ENCODE assay signal across 21 cellular contexts in the genomic region with DNA sequence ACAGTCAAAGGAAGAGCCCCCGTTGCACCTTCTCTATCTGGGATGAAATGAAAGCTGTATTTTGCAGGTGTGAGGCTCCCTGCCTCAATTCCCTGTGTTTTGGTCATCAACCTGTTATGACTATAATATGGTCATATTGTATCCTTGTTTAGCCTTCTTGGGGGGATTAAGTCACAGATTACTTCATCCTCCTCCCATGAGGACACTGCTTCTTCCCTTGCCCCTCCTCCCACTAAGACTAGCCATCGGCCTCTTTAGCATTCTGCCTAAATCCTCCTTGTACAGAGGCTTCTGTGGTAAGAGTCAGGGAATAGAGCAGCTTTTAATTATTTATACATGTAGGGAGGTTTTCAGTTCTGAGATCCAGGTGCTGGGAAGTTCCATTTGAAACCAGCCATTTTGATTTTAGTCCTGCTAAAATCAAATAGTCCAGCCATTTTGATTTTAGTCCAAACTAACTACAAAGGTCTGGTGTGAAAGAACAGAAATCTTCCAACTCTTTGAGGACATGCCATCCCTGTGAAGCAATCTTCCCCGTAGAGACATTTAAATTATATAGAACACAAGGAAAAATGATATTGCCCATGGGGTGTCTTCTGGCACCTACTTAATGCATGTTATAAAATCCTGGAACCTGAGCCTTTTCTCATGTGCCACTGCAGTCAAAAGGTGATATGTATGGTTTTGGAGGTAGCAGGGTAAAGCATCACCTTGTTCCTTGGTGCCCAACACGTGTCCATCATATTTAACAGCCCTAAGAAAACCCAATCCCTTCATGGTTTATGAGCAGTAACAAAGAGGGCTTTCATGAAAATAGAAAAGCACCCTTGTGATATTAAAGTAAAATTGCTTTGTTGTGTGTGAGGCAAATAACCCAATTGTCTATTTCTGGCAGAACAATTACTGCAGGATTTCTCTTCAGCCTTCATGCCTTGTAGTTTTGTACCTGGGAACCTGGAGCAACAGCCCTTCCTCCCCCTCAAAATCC. TPM values are rescaled to one million over a fixed set of nuclear protein-coding genes. Genes with fewer than 3 reads are reported as not detected.
DNase-seq lines count a peak whose midpoint lies in the region; ATAC-seq and TF ChIP-seq lines count a peak whose summit lies in the region.
"Had no signal": no experiment of that assay in that cellular context is flagged by ENCODE, and none has a peak within 500 bp of the region (broad histone marks: within the 10 kb centered on the region; RNA-seq: fewer than 3 reads in every experiment).

No MANE protein-coding gene starts in this region.

- H3K27me3 Mint-ChIP-seq in activated CD8-positive, alpha-beta T cell treated with anti-CD3 and anti-CD28 coated beads, Interleukin-2, amount 10 ng/mL, durations not matched to agents 7 days and 5 days (ENCODE audit: low read depth) = no peaks in the 10 kb centered on the region
- no peaks in the 10 kb centered on the region for H3K27me3 Mint-ChIP-seq in activated CD8-positive, alpha-beta T cell treated with anti-CD3 and anti-CD28 coated beads for 36 hours
- no peaks in the 10 kb centered on the region for H3K27me3 Mint-ChIP-seq in activated naive CD4-positive, alpha-beta T cell treated with anti-CD3 and anti-CD28 coated beads, Interleukin-2, amount 10 ng/mL, durations not matched to agents 7 days and 5 days
- H3K27me3 Mint-ChIP-seq in CD14-positive monocyte (ENCODE audit: low read depth in 3 of 3) = no peaks in the 10 kb centered on the region

- TF ChIP-seq CTCF in activated CD8-positive, alpha-beta T cell treated with anti-CD3 and anti-CD28 coated beads for 36 hours (IDR thresholded peaks at IDR 0.05) = no peak
- TF ChIP-seq CTCF in CD14-positive monocyte (IDR thresholded peaks at IDR 0.05) = no peak

- H3K4me1 Mint-ChIP-seq in activated CD8-positive, alpha-beta T cell treated with anti-CD3 and anti-CD28 coated beads, Interleukin-2, amount 10 ng/mL, durations not matched to agents 7 days and 5 days (ENCODE audit: low read depth) = no peaks in the 10 kb centered on the region
- no peaks in the 10 kb centered on the region for H3K4me1 Mint-ChIP-seq in activated CD8-positive, alpha-beta T cell treated with anti-CD3 and anti-CD28 coated beads for 36 hours (ENCODE audit: low read depth)
- H3K4me1 Mint-ChIP-seq in activated naive CD4-positive, alpha-beta T cell treated with anti-CD3 and anti-CD28 coated beads, Interleukin-2, amount 10 ng/mL, durations not matched to agents 7 days and 5 days = no peaks in the 10 kb centered on the region
- no peaks in the 10 kb centered on the region for H3K4me1 Mint-ChIP-seq in CD14-positive monocyte

- peak overlapping the region; percentile 41 for H3K27ac Mint-ChIP-seq in activated CD8-positive, alpha-beta T cell treated with anti-CD3 and anti-CD28 coated beads, Interleukin-2, amount 10 ng/mL, durations not matched to agents 7 days and 5 days
- H3K27ac Mint-ChIP-seq in activated CD8-positive, alpha-beta T cell treated with anti-CD3 and anti-CD28 coated beads for 36 hours = no peak overlapping the region
- no peak overlapping the region for H3K27ac Mint-ChIP-seq in activated naive CD4-positive, alpha-beta T cell treated with anti-CD3 and anti-CD28 coated beads, Interleukin-2, amount 10 ng/mL, durations not matched to agents 7 days and 5 days
- no peak overlapping the region for H3K27ac Mint-ChIP-seq in CD14-positive monocyte
- H3K27ac Mint-ChIP-seq: CD8-positive, alpha-beta T cell had no signal

- H3K36me3 Mint-ChIP-seq in activated CD8-positive, alpha-beta T cell treated with anti-CD3 and anti-CD28 coated beads, Interleukin-2, amount 10 ng/mL, durations not matched to agents 7 days and 5 days (ENCODE audit: low read depth) = peaks cover 57% of the 10 kb centered on the region
- peaks cover 32% of the 10 kb centered on the region for H3K36me3 Mint-ChIP-seq in activated CD8-positive, alpha-beta T cell treated with anti-CD3 and anti-CD28 coated beads for 36 hours (ENCODE audit: low read depth)
- peaks cover 61% of the 10 kb centered on the region for H3K36me3 Mint-ChIP-seq in activated naive CD4-positive, alpha-beta T cell treated with anti-CD3 and anti-CD28 coated beads, Interleukin-2, amount 10 ng/mL, durations not matched to agents 7 days and 5 days
- peaks cover 91 to 96% of the 10 kb centered on the region in 2 donors for H3K36me3 Mint-ChIP-seq in CD14-positive monocyte

- intact Hi-C loops in activated CD8-positive, alpha-beta T cell treated with anti-CD3 and anti-CD28 coated beads for 36 hours (cut with micrococcal nuclease) = no loop called here
- intact Hi-C loops in sciatic nerve (cut with DNase I) (no loop called here), CD14-positive monocyte (cut with micrococcal nuclease) (no loop called here)

- H3K4me3 Mint-ChIP-seq in activated CD8-positive, alpha-beta T cell treated with anti-CD3 and anti-CD28 coated beads, Interleukin-2, amount 10 ng/mL, durations not matched to agents 7 days and 5 days = no peak overlapping the region
- H3K4me3 Mint-ChIP-seq in activated CD8-positive, alpha-beta T cell treated with anti-CD3 and anti-CD28 coated beads for 36 hours = no peak overlapping the region
- H3K4me3 Mint-ChIP-seq in activated naive CD4-positive, alpha-beta T cell treated with anti-CD3 and anti-CD28 coated beads, Interleukin-2, amount 10 ng/mL, durations not matched to agents 7 days and 5 days = no peak overlapping the region
- no peak overlapping the region for H3K4me3 Mint-ChIP-seq in CD14-positive monocyte
- H3K4me3 Mint-ChIP-seq: CD8-positive, alpha-beta T cell had no signal

- POLR2A ChIA-PET in activated CD8-positive, alpha-beta T cell treated with anti-CD3 and anti-CD28 coated beads, Interleukin-2, amount 10 ng/mL, durations not matched to agents 7 days and 5 days (lab: Charles Lee) = interaction anchor here (1.2 kb wide), 1 partner anchor 9 kb away, joined by 4 read pairs; no protein-coding TSS in a partner anchor
- POLR2A ChIA-PET in activated CD8-positive, alpha-beta T cell treated with anti-CD3 and anti-CD28 coated beads for 36 hours (lab: Charles Lee) = interaction anchor here (0.8 to 1.2 kb wide), 2 partner anchors 47 to 164 kb away, joined by 3 read pairs; partner anchors contain the start of gene MTOR

- no peaks in the 10 kb centered on the region for H3K9me3 Mint-ChIP-seq in activated CD8-positive, alpha-beta T cell treated with anti-CD3 and anti-CD28 coated beads, Interleukin-2, amount 10 ng/mL, durations not matched to agents 7 days and 5 days (ENCODE audit: insufficient read depth)
- H3K9me3 Mint-ChIP-seq in activated CD8-positive, alpha-beta T cell treated with anti-CD3 and anti-CD28 coated beads for 36 hours = no peaks in the 10 kb centered on the region
- no peaks in the 10 kb centered on the region for H3K9me3 Mint-ChIP-seq in activated naive CD4-positive, alpha-beta T cell treated with anti-CD3 and anti-CD28 coated beads, Interleukin-2, amount 10 ng/mL, durations not matched to agents 7 days and 5 days
- H3K9me3 Mint-ChIP-seq in CD14-positive monocyte = no peaks in the 10 kb centered on the region
- H3K9me3 Mint-ChIP-seq: CD8-positive, alpha-beta T cell had no signal

- CTCF ChIA-PET in activated CD8-positive, alpha-beta T cell treated with anti-CD3 and anti-CD28 coated beads, Interleukin-2, amount 10 ng/mL, durations not matched to agents 7 days and 5 days (lab: Charles Lee) = interaction anchor here (0.9 kb wide), 1 partner anchor 178 kb away, joined by 3 read pairs; no protein-coding TSS in a partner anchor
- CTCF ChIA-PET in activated CD8-positive, alpha-beta T cell treated with anti-CD3 and anti-CD28 coated beads for 36 hours (lab: Charles Lee) = interaction anchor here (1.4 kb wide), 1 partner anchor 178 kb away, joined by 6 read pairs; no protein-coding TSS in a partner anchor
- CTCF ChIA-PET in activated naive CD4-positive, alpha-beta T cell treated with anti-CD3 and anti-CD28 coated beads, Interleukin-2, amount 10 ng/mL, durations not matched to agents 7 days and 5 days (lab: Charles Lee) = interaction anchor here (1.2 kb wide), 1 partner anchor 27 kb away, joined by 3 read pairs; no protein-coding TSS in a partner anchor

- H3K27ac ChIP-seq in cingulate gyrus (ENCODE audit: low read depth, low read length) = peak overlapping the region; percentile 34
- H3K27ac ChIP-seq: 22Rv1 had no signal

- no peak for ATAC-seq in activated CD8-positive, alpha-beta T cell treated with anti-CD3 and anti-CD28 coated beads, Interleukin-2, amount 10 ng/mL, durations not matched to agents 7 days and 5 days
- no peak for ATAC-seq in activated CD8-positive, alpha-beta T cell treated with anti-CD3 and anti-CD28 coated beads for 36 hours
- ATAC-seq in sciatic nerve (peak; percentile 83), GM21576 (IDR thresholded peaks at IDR 0.05; ENCODE audit: unreplicated experiment) (no peak)
- ATAC-seq: CD8-positive, alpha-beta T cell; GM12878 had no signal

- DNase-seq in activated CD8-positive, alpha-beta T cell treated with anti-CD3 and anti-CD28 coated beads, Interleukin-2, amount 10 ng/mL, durations not matched to agents 7 days and 5 days = no peak
- DNase-seq in activated CD8-positive, alpha-beta T cell treated with anti-CD3 and anti-CD28 coated beads for 36 hours = no peak
- DNase-seq in NCI-H524 treated with DMSO at 0.1 percent for 48 hours (lab: John Stamatoyannopoulos, UW) (peak; percentile 14), sciatic nerve (ENCODE audit: low spot score) (no peak), CD14-positive monocyte (ENCODE audit: low spot score) (no peak)
- DNase-seq in activated naive CD4-positive, alpha-beta T cell treated with anti-CD3 and anti-CD28 coated beads, Interleukin-2, amount 10 ng/mL, durations not matched to agents 7 days and 5 days = no peak
- DNase-seq: BE2C; CD8-positive, alpha-beta T cell; DND-41; KBM-7; NCI-H1436 treated with DMSO at 0.1 percent for 48 hours; NCI-H2081; NCI-H345; NCI-H526 treated with DMSO at 0.1 percent for 48 hours; OCI-M1; RPMI8226 had no signal

RNA-seq across cellular contexts. Expression of gene ANGPTL7, which starts 26.2 kb away (rescaled TPM):
- total RNA-seq in activated CD8-positive, alpha-beta T cell treated with anti-CD3 and anti-CD28 coated beads, Interleukin-2, amount 10 ng/mL, durations not matched to agents 7 days and 5 days = not detected
- total RNA-seq in activated CD8-positive, alpha-beta T cell treated with anti-CD3 and anti-CD28 coated beads for 36 hours = not detected
- 159 TPM for total RNA-seq in sciatic nerve
- not detected for polyA plus RNA-seq in CD14-positive monocyte
- total RNA-seq: CD8-positive, alpha-beta T cell; GM12878; H1 had no signal
- polyA plus RNA-seq: H1 had no signal

RNA-seq across cellular contexts. Expression of gene MTOR, which starts 47.0 kb away (rescaled TPM):
- total RNA-seq in activated CD8-positive, alpha-beta T cell treated with anti-CD3 and anti-CD28 coated beads, Interleukin-2, amount 10 ng/mL, durations not matched to agents 7 days and 5 days = 10 to 100 TPM; 55.9 to 57.5 TPM
- total RNA-seq in activated CD8-positive, alpha-beta T cell treated with anti-CD3 and anti-CD28 coated beads for 36 hours = 10 to 100 TPM; 34.7 to 36.8 TPM
- 36.1 TPM for total RNA-seq in sciatic nerve
- 1 to 10 TPM; 2.0 to 3.3 TPM for polyA plus RNA-seq in CD14-positive monocyte

RNA-seq across cellular contexts. Expression of gene UBIAD1, which starts 57.7 kb away (rescaled TPM):
- 10 to 100 TPM; 30.8 to 33.7 TPM for total RNA-seq in activated CD8-positive, alpha-beta T cell treated with anti-CD3 and anti-CD28 coated beads, Interleukin-2, amount 10 ng/mL, durations not matched to agents 7 days and 5 days
- total RNA-seq in activated CD8-positive, alpha-beta T cell treated with anti-CD3 and anti-CD28 coated beads for 36 hours = 10 to 100 TPM; 24.0 to 26.2 TPM
- 13.9 TPM for total RNA-seq in sciatic nerve
- 10 to 100 TPM in 1 of 2 donors, 1 to 10 TPM in 1; 9.8 to 10.5 TPM for polyA plus RNA-seq in CD14-positive monocyte

Comparison
In these comparisons a context has a peak if more than half of its experiments do, and no peak if none do; other contexts are left out.
1. RNA of gene ANGPTL7, which starts 26.2 kb away (total RNA-seq): 159 TPM in sciatic nerve (single experiment); not detected in activated CD8-positive, alpha-beta T cell treated with anti-CD3 and anti-CD28 coated beads, Interleukin-2, amount 10 ng/mL, durations not matched to agents 7 days and 5 days and not detected in activated CD8-positive, alpha-beta T cell treated with anti-CD3 and anti-CD28 coated beads for 36 hours; every median in the first group is over 100 times any median in the second.